8 cellular contexts compared by ENCODE assay signal in the genomic region with DNA sequence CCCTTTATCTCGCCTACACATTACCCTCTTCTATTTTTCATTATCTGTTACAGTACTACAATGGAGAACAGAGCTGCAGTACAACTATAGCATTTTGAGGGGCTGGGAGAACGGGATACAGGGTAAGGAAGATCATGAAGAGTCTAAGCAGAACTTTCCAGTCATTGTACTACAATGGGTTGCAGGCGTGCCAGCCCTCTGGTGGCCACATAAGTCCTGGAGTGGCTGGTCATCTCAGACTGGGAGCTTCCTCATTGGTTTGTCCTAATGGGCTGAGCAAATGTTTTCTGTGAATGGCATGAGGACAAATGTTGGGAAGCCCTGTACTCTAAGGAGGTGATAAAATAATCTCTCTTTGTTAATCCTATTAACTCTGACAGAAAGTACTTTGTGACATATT. TPM values are rescaled to one million over a fixed set of nuclear protein-coding genes. Genes with fewer than 3 reads are reported as not detected.
DNase-seq lines count a peak whose midpoint lies in the region; ATAC-seq, FAIRE-seq and TF ChIP-seq lines count a peak whose summit lies in the region.

No MANE protein-coding gene starts in this region.

- H3K9ac ChIP-seq in HepG2 (ENCODE audit: insufficient read depth, low read depth, low read length), result no peak overlapping the region

- FAIRE-seq in HepG2 (lab: Jason Lieb, UNC), result peak; percentile 36

- WGBS in HepG2 (ENCODE audit: low lambda C conversion rate), result 36% methylated on average over 3 of the region's 3 CpGs

- TF ChIP-seq EP300 in HepG2 (IDR thresholded peaks at IDR 0.05; ENCODE audit: low read depth in 2 of 2, low read length in 2 of 2) (no peak), HepG2 (CRISPR knock-in tag; IDR thresholded peaks at IDR 0.05; ENCODE audit: borderline replicate concordance) (no peak)

- no peak for TF ChIP-seq POLR2A in HepG2 (IDR thresholded peaks at IDR 0.05; ENCODE audit: insufficient read depth in 1 of 2, low read depth in 2 of 2, low read length in 2 of 2)

- H3K4me3 ChIP-seq in HepG2 (replicated peaks in 1 of 3; ENCODE audit: insufficient read depth in 1 of 3, low read depth in 2 of 3, low read length in 3 of 3), result no peak overlapping the region

- CTCF ChIA-PET in HepG2 (lab: Yijun Ruan, JAX; ENCODE audit: low intra/inter-chr PET ratio, low total read pairs), result interaction anchor here (1.1 to 2.6 kb wide), 3 partner anchors 32 to 177 kb away, joined by 3 to 13 read pairs (median 5); no protein-coding TSS in a partner anchor

- no peak overlapping the region for H3K27ac ChIP-seq in HepG2 (ENCODE audit: extremely low read length, insufficient read depth, low read length)

- POLR2A ChIA-PET in HepG2 (lab: Yijun Ruan, JAX), result interaction anchor here (1.2 kb wide), 1 partner anchor 33 kb away, joined by 3 read pairs; a partner anchor contains a TSS

- in situ Hi-C loops in HepG2 (cut with HindIII; ENCODE audit: extremely low pct_ligation_motif_present, low pct_unique_long_range_greater_than_20kb), result loop anchor here (5.0 kb wide), 1 partner anchor 177 kb away; no protein-coding TSS in a partner anchor

- peak; percentile 51 for ATAC-seq in HG02885 (IDR thresholded peaks at IDR 0.05; ENCODE audit: poor library complexity, unreplicated experiment)
- ATAC-seq in HepG2, result peak; percentile 100
- no peak for ATAC-seq in GM19035 (IDR thresholded peaks at IDR 0.05; ENCODE audit: unreplicated experiment)
- no peak for ATAC-seq in HG02571 (IDR thresholded peaks at IDR 0.05; ENCODE audit: unreplicated experiment)

- no peaks in the 10 kb centered on the region for H3K27me3 ChIP-seq in HepG2 (ENCODE audit: control insufficient read depth in 1 of 2, insufficient read depth in 2 of 2, low read length in 2 of 2)

- no peaks in the 10 kb centered on the region for H3K79me2 ChIP-seq in HepG2 (ENCODE audit: insufficient read depth, low read length)

- no peaks in the 10 kb centered on the region for H4K20me1 ChIP-seq in HepG2 (ENCODE audit: insufficient read depth, low read length)

- no peak overlapping the region for H2AFZ ChIP-seq in HepG2 (ENCODE audit: low read length)

- H3K4me2 ChIP-seq in HepG2 (ENCODE audit: low read depth, low read length), result no peak overlapping the region

- DNase-seq in D341Med (ENCODE audit: low spot score) (peak; percentile 41), UCSD-AML1 (lab: John Stamatoyannopoulos, UW; ENCODE audit: unreplicated experiment) (peak; percentile 11), HepG2 (ENCODE audit: low spot score) (peak; percentile 43), NOMO-1 (lab: John Stamatoyannopoulos, UW; ENCODE audit: unreplicated experiment in 2 of 2) (no peak), T-helper 1 cell (no peak)

- no TSS peak for BruUV-seq in HepG2 (replicated peaks; lab: Mats Ljungman, UMichigan)

- H3K9me3 ChIP-seq in HepG2 (ENCODE audit: low read length), result no peaks in the 10 kb centered on the region

- intact Hi-C loops in HepG2 (cut with micrococcal nuclease; ENCODE audit: unreplicated experiment), result loop anchor here (1.0 to 2.0 kb wide), 4 partner anchors 33 to 177 kb away; a partner anchor contains a TSS

- TF ChIP-seq CTCF in HepG2 (CRISPR knock-in tag; IDR thresholded peaks at IDR 0.05), result peak; percentile 74

- H3K4me1 ChIP-seq in HepG2 (ENCODE audit: insufficient read depth, low read length), result no peaks in the 10 kb centered on the region

- no peaks in the 10 kb centered on the region for H3K36me3 ChIP-seq in HepG2 (replicated peaks in 1 of 2; ENCODE audit: control insufficient read depth in 1 of 2, insufficient read depth in 2 of 2, low read length in 2 of 2)

- peak; percentile 64 for TF ChIP-seq RAD21 in HepG2 (CRISPR knock-in tag; IDR thresholded peaks at IDR 0.05)

TF ChIP-seq in HepG2, 621 proteins besides CTCF, POLR2A, EP300 and RAD21:
- TF ChIP-seq STAG1 (CRISPR knock-in tag; IDR thresholded peaks at IDR 0.05) (peak; percentile 74), KDM2A (CRISPR knock-in tag; IDR thresholded peaks at IDR 0.05; ENCODE audit: borderline replicate concordance, low read depth) (0 out of 2 replicates have a peak, but pooled peaks have one; percentile 28), SMC3 (IDR thresholded peaks at IDR 0.05; ENCODE audit: low read length) (peak; percentile 87), ELF3 (CRISPR knock-in tag; IDR thresholded peaks at IDR 0.05) (0 out of 2 replicates have a peak, but pooled peaks have one; percentile 33)
- TF ChIP-seq, protein P1, sequence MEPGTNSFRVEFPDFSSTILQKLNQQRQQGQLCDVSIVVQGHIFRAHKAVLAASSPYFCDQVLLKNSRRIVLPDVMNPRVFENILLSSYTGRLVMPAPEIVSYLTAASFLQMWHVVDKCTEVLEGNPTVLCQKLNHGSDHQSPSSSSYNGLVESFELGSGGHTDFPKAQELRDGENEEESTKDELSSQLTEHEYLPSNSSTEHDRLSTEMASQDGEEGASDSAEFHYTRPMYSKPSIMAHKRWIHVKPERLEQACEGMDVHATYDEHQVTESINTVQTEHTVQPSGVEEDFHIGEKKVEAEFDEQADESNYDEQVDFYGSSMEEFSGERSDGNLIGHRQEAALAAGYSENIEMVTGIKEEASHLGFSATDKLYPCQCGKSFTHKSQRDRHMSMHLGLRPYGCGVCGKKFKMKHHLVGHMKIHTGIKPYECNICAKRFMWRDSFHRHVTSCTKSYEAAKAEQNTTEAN (CRISPR knock-in tag; conservative IDR thresholded peaks at IDR 0.05), result no peak

RNA-seq across cellular contexts. Expression of a gene that starts 33.0 kb away (rescaled TPM):
- 23.4 and 25.1 TPM in 2 replicates for total RNA-seq in HepG2 (2016; rRNA removed; fragmentation: Illumina TruSeq; extraction: Trizol)
- total RNA-seq in HepG2 (2016; cell fraction: cytosol; rRNA removed; fragmentation: Illumina TruSeq; extraction: Trizol; ENCODE audit: low read depth), result 3.8 and 6.2 TPM in 2 replicates
- 18.5 and 22.2 TPM in 2 replicates for total RNA-seq in HepG2 (2016; cell fraction: insoluble cytoplasmic fraction; rRNA removed; fragmentation: Illumina TruSeq; extraction: Trizol)
- 11.9 and 12.5 TPM in 2 replicates for total RNA-seq in HepG2 (2016; cell fraction: membrane; rRNA removed; fragmentation: Illumina TruSeq; extraction: Trizol)
- 29.5 and 37.2 TPM in 2 replicates for total RNA-seq in HepG2 (2016; cell fraction: nucleus; rRNA removed; fragmentation: Illumina TruSeq; extraction: Trizol)
- polyA plus RNA-seq in HepG2 (2011; rRNA removed), result 16.8 and 17.7 TPM in 2 replicates
- polyA plus RNA-seq in HepG2 (2011; cell fraction: cytosol; rRNA removed), result 8.2 and 15.0 TPM in 2 replicates
- polyA plus RNA-seq in HepG2 (2011; cell fraction: nucleus; rRNA removed), result 3.3 and 6.7 TPM in 2 replicates
- 22.8 and 23.5 TPM in 2 replicates for polyA plus RNA-seq in HepG2 (2012)
- 2.4 and 3.9 TPM in 2 replicates for polyA plus RNA-seq in HepG2 (2016; cell fraction: cytosol; fragmentation: Illumina TruSeq; extraction: Trizol; ENCODE audit: low read depth)
- 14.7 and 17.8 TPM in 2 replicates for polyA plus RNA-seq in HepG2 (2016; cell fraction: insoluble cytoplasmic fraction; fragmentation: Illumina TruSeq; extraction: Trizol; ENCODE audit: low read depth)
- polyA plus RNA-seq in HepG2 (2016; cell fraction: membrane; fragmentation: Illumina TruSeq; extraction: Trizol; ENCODE audit: low read depth), result 4.8 and 5.6 TPM in 2 replicates
- polyA plus RNA-seq in HepG2 (2016; cell fraction: nucleus; fragmentation: Illumina TruSeq; extraction: Trizol; ENCODE audit: insufficient read depth, low read depth), result 24.5 and 24.8 TPM in 2 replicates
- polyA minus RNA-seq in HepG2 (2011; rRNA and poly(A)+ RNA removed; ENCODE audit: low replicate concordance), result 6.9 and 7.6 TPM in 2 replicates
- polyA minus RNA-seq in HepG2 (2011; cell fraction: cytosol; rRNA and poly(A)+ RNA removed), result 19.3 and 25.8 TPM in 2 replicates
- polyA minus RNA-seq in HepG2 (2011; cell fraction: nucleus; rRNA and poly(A)+ RNA removed), result 23.4 and 29.3 TPM in 2 replicates

Comparison
In these comparisons a context has a peak if more than half of its experiments do, and no peak if none do; other contexts are left out.
1. DNase-seq: peak in D341Med (single experiment), UCSD-AML1 (single experiment) and HepG2 (single experiment); none in NOMO-1 (0 of 2) and T-helper 1 cell (0 of 5).
2. ATAC-seq: peak in HG02885 (single experiment) and HepG2 (single experiment); none in GM19035 (single experiment) and HG02571 (single experiment).